ENCODE assay signal across 14 cellular contexts in genomic region chr2:221372156-221372870, GRCh38.
DNase-seq lines count a peak whose midpoint lies in the region; ATAC-seq and TF ChIP-seq lines count a peak whose summit lies in the region.
"Had no signal": no experiment of that assay in that cellular context is flagged by ENCODE, and none has a peak within 500 bp of the region (broad histone marks: within the 10 kb centered on the region; RNA-seq: fewer than 3 reads in every experiment).

No MANE protein-coding gene starts in this region.

- no peak overlapping the region for H3K9ac ChIP-seq in smooth muscle cell (ENCODE audit: low read depth)

- no peaks in the 10 kb centered on the region for H3F3A ChIP-seq in smooth muscle cell (ENCODE audit: low read depth)

- no peaks in the 10 kb centered on the region for H3K9me3 ChIP-seq in smooth muscle cell (replicated peaks; ENCODE audit: low read depth)
- H3K9me3 ChIP-seq: suprapubic skin had no signal

- TF ChIP-seq CTCF in WTC11 (IDR thresholded peaks at IDR 0.05) (no peak; the same call in 1 of the 2 replicates), smooth muscle cell (IDR thresholded peaks at IDR 0.05; ENCODE audit: borderline replicate concordance, insufficient read depth, poor library complexity, severe bottlenecking) (peak; percentile 28), GM10248 (IDR thresholded peaks at IDR 0.05; ENCODE audit: control extremely low read depth, extremely low read depth, low read depth, missing control alignments) (no peak)

- H3K79me2 ChIP-seq in smooth muscle cell (ENCODE audit: low read depth) = no peaks in the 10 kb centered on the region

- H3K36me3 Mint-ChIP-seq in WTC11 = no peaks in the 10 kb centered on the region
- H3K36me3 Mint-ChIP-seq: naive thymus-derived CD4-positive, alpha-beta T cell had no signal

- H3K4me2 ChIP-seq in smooth muscle cell = peak overlapping the region; percentile 61

- no peaks in the 10 kb centered on the region for H3K36me3 ChIP-seq in smooth muscle cell (ENCODE audit: low read depth)
- H3K36me3 ChIP-seq: suprapubic skin had no signal

- H2AFZ ChIP-seq in smooth muscle cell (ENCODE audit: low read depth) = no peak overlapping the region

- H3K4me3 ChIP-seq in smooth muscle cell = peak overlapping the region; percentile 4
- H3K4me3 ChIP-seq: suprapubic skin had no signal

- no peaks in the 10 kb centered on the region for H4K20me1 ChIP-seq in smooth muscle cell (ENCODE audit: low read depth)

- H3K27ac ChIP-seq in smooth muscle cell (ENCODE audit: low read depth) = no peak overlapping the region
- H3K27ac ChIP-seq: RWPE1, suprapubic skin had no signal

- H3K27me3 Mint-ChIP-seq in WTC11 (ENCODE audit: low read depth) = no peaks in the 10 kb centered on the region

- H3K27ac Mint-ChIP-seq in WTC11 = peak overlapping the region; percentile 90

- peaks cover 5% of the 10 kb centered on the region for H3K27me3 ChIP-seq in smooth muscle cell (ENCODE audit: low read depth)

- peaks cover 7% of the 10 kb centered on the region for H3K4me1 ChIP-seq in smooth muscle cell (ENCODE audit: low read depth)

- DNase-seq in HEK293T (ENCODE audit: extremely low spot score) (peak; percentile 59), WTC11 (ENCODE audit: low spot score) (peak; percentile 62), iPS DF 19.7 (ENCODE audit: low read depth, low spot score) (peak; percentile 54), smooth muscle cell (lab: John Stamatoyannopoulos, UW; ENCODE audit: unreplicated experiment) (no peak), GM10248 (ENCODE audit: extremely low spot score) (no peak), GM03348 (ENCODE audit: low spot score) (no peak)
- DNase-seq: activated CD8-positive, alpha-beta memory T cell treated with anti-CD3 and anti-CD28 coated beads for 24 hours; Calu3; central memory CD4-positive, alpha-beta T cell; naive thymus-derived CD4-positive, alpha-beta T cell; T-helper 9 cell had no signal

- 31% methylated on average over 8 of the region's 8 CpGs for WGBS in smooth muscle cell (ENCODE audit: low lambda C conversion rate)

- POLR2A ChIA-PET in HEK293T (lab: Yijun Ruan, JAX) = no interaction called here
- POLR2A ChIA-PET in WTC11 (lab: Charles Lee) = no interaction called here
- POLR2A ChIA-PET in GM10248 (lab: Yijun Ruan, JAX) = no interaction called here

- CTCF ChIA-PET in HEK293T (lab: Yijun Ruan, JAX) (interaction anchor here (0.6 to 1.5 kb wide), 9 partner anchors 9 to 1927 kb away, joined by 3 to 5 read pairs (median 3); no protein-coding TSS in a partner anchor), WTC11 (lab: Charles Lee) (interaction anchor here (0.7 to 2.7 kb wide), 14 partner anchors 11 to 912 kb away, joined by 3 to 17 read pairs (median 5); no protein-coding TSS in a partner anchor), GM10248 (lab: Yijun Ruan, JAX) (interaction anchor here (0.7 to 1.4 kb wide), 4 partner anchors 17 to 29 kb away, joined by 3 read pairs; no protein-coding TSS in a partner anchor)

- H3K9me3 Mint-ChIP-seq in WTC11 = no peaks in the 10 kb centered on the region; the same call in 1 of the 2 replicates
- H3K9me3 Mint-ChIP-seq: naive thymus-derived CD4-positive, alpha-beta T cell had no signal

- peaks cover 29% of the 10 kb centered on the region for H3K4me1 Mint-ChIP-seq in WTC11
- H3K4me1 Mint-ChIP-seq: naive thymus-derived CD4-positive, alpha-beta T cell had no signal

- ATAC-seq in WTC11 = peak; percentile 96
- ATAC-seq in GM21381 (IDR thresholded peaks at IDR 0.05; ENCODE audit: unreplicated experiment) = no peak
- ATAC-seq: naive thymus-derived CD4-positive, alpha-beta T cell had no signal

- peak overlapping the region; percentile 56 for H3K4me3 Mint-ChIP-seq in WTC11
- H3K4me3 Mint-ChIP-seq: naive thymus-derived CD4-positive, alpha-beta T cell had no signal

TF ChIP-seq in HEK293T, 16 proteins besides CTCF, POLR2A, EP300 and RAD21:
- TF ChIP-seq NFRKB (IDR thresholded peaks at IDR 0.05) (no peak), ARNT (IDR thresholded peaks at IDR 0.05) (no peak)
TF ChIP-seq in HEK293T: peak in this region for 0.

TF ChIP-seq in WTC11, 78 proteins besides CTCF, POLR2A, EP300 and RAD21 (continues in another document):
- no peak for TF ChIP-seq GABPB1 (CRISPR knock-in tag; IDR thresholded peaks at IDR 0.05)
- no peak for TF ChIP-seq AR (CRISPR knock-in tag; IDR thresholded peaks at IDR 0.05)
- no peak for TF ChIP-seq ARID4B (CRISPR knock-in tag; IDR thresholded peaks at IDR 0.05; ENCODE audit: borderline replicate concordance)
- no peak for TF ChIP-seq NR1H2 (CRISPR knock-in tag; IDR thresholded peaks at IDR 0.05)
- no peak for TF ChIP-seq SOX15 (CRISPR knock-in tag; IDR thresholded peaks at IDR 0.05)
- no peak for TF ChIP-seq ZNF396 (CRISPR knock-in tag; IDR thresholded peaks at IDR 0.05; ENCODE audit: borderline replicate concordance)
- TF ChIP-seq PRRX2 (CRISPR knock-in tag; IDR thresholded peaks at IDR 0.05) = no peak
- no peak for TF ChIP-seq ELF4 (CRISPR knock-in tag; IDR thresholded peaks at IDR 0.05; ENCODE audit: low read depth)
- TF ChIP-seq ZNF219 (CRISPR knock-in tag; IDR thresholded peaks at IDR 0.05; ENCODE audit: borderline replicate concordance) = no peak
- no peak for TF ChIP-seq USF2 (CRISPR knock-in tag; IDR thresholded peaks at IDR 0.05)
- no peak for TF ChIP-seq IRF1 (CRISPR knock-in tag; IDR thresholded peaks at IDR 0.05)

Comparison
In these comparisons a context has a peak if more than half of its experiments do, and no peak if none do; other contexts are left out.
1. DNase-seq: peak in HEK293T (single experiment), WTC11 (single experiment) and iPS DF 19.7 (single experiment); none in smooth muscle cell (single experiment), GM10248 (single experiment) and GM03348 (single experiment).